In the genomic region with DNA sequence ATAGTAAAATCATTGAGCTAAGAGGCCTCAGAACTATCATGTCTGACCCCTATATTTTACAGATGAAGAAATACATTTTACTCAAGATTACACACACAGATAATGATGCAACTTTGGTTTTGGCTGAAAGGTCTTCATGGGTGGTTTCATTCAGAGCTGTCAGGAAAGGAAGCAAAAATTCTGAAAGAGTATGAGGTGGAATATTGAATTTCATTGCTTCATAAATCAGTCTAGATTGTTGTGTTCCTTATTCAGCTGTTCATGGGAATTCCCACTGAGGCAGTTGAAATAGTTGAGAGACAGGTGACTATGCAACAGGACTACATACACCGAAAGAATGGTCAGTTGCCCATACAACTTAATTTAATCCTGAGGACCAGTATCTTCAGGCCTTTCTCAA, we compare ENCODE assay signal across 22 cellular contexts. TPM values are rescaled to one million over a fixed set of nuclear protein-coding genes. Genes with fewer than 3 reads are reported as not detected.
DNase-seq lines count a peak whose midpoint lies in the region; ATAC-seq and TF ChIP-seq lines count a peak whose summit lies in the region.
"Had no signal": no experiment of that assay in that cellular context is flagged by ENCODE, and none has a peak within 500 bp of the region (broad histone marks: within the 10 kb centered on the region; RNA-seq: fewer than 3 reads in every experiment).

No MANE protein-coding gene starts in this region.

- ATAC-seq in omental fat pad (ENCODE audit: low FRiP score) (peak; percentile 25), GM21723 (IDR thresholded peaks at IDR 0.05; ENCODE audit: unreplicated experiment) (no peak)
- ATAC-seq: activated T-cell treated with anti-CD3 and anti-CD28 coated beads, Interleukin-2, amount 50 U/mL, for 72 hours; foreskin keratinocyte; natural killer cell; right cardiac atrium; T-cell had no signal

- no peaks in the 10 kb centered on the region for H3K36me3 ChIP-seq in mammary epithelial cell (ENCODE audit: insufficient read depth, low read length)

- H4K20me1 ChIP-seq in mammary epithelial cell (ENCODE audit: insufficient read depth, low read length), result no peaks in the 10 kb centered on the region

- peaks cover 6% of the 10 kb centered on the region for H3K4me1 ChIP-seq in mammary epithelial cell (ENCODE audit: insufficient read depth, low read length)

- H3K4me2 ChIP-seq in mammary epithelial cell (ENCODE audit: insufficient read depth, low read depth, low read length), result no peak overlapping the region

- H3K9ac ChIP-seq in mammary epithelial cell (ENCODE audit: insufficient read depth, low read length), result no peak overlapping the region

- no peaks in the 10 kb centered on the region for H3K27me3 ChIP-seq in mammary epithelial cell (ENCODE audit: insufficient read depth, low read length)
- H3K27me3 ChIP-seq: foreskin keratinocyte had no signal

- H3K27ac ChIP-seq in mammary epithelial cell (ENCODE audit: insufficient read depth, low read depth, low read length), result no peak overlapping the region
- H3K27ac ChIP-seq: 22Rv1, foreskin keratinocyte had no signal

- dilution Hi-C loops in mammary epithelial cell (cut with HindIII; ENCODE audit: low sequenced_read_pairs), result no loop called here

- CTCF ChIA-PET in mammary epithelial cell (lab: Charles Lee; ENCODE audit: low non-redundant PET), result no interaction called here

- H2AFZ ChIP-seq in mammary epithelial cell (ENCODE audit: low read depth, low read length), result peak overlapping the region; percentile 22

- no peak overlapping the region for H3K4me3 ChIP-seq in mammary epithelial cell (replicated peaks in 1 of 3; ENCODE audit: insufficient read depth in 1 of 3, low read depth in 2 of 3, low read length in 3 of 3)

- in situ Hi-C loops in mammary epithelial cell (cut with MboI; ENCODE audit: low sequenced_read_pairs in 2 of 2) (no loop called here), GM13976 (cut with MboI; ENCODE audit: low sequenced_read_pairs, unreplicated experiment) (no loop called here)

- TF ChIP-seq CTCF in mammary epithelial cell (conservative IDR thresholded peaks at IDR 0.05 in 1 of 2, IDR thresholded peaks at IDR 0.05 in 1 of 2; ENCODE audit: extremely low read depth in 1 of 2, insufficient read depth in 1 of 2, low read depth in 1 of 2, low read length in 2 of 2) (no peak), omental fat pad (IDR thresholded peaks at IDR 0.05) (no peak), GM13976 (IDR thresholded peaks at IDR 0.05; ENCODE audit: borderline replicate concordance, control extremely low read depth, extremely low read depth, insufficient read depth, missing control alignments) (no peak)

- no TSS peak for BruUV-seq in mammary epithelial cell (replicated peaks; lab: Mats Ljungman, UMichigan)

- H3K79me2 ChIP-seq in mammary epithelial cell (ENCODE audit: insufficient read depth, low read length), result no peaks in the 10 kb centered on the region

- intact Hi-C loops in mammary epithelial cell (cut with micrococcal nuclease), result no loop called here

- 100% methylated on average over 1 of the region's 1 CpG for WGBS in mammary epithelial cell (ENCODE audit: low coverage, missing lambda C conversion rate)

- H3K9me3 ChIP-seq in mammary epithelial cell (replicated peaks; ENCODE audit: insufficient read depth, low read length), result no peaks in the 10 kb centered on the region

- DNase-seq in SIG-M5 treated with dmso at 0.1 percent for 504 hours (lab: John Stamatoyannopoulos, UW; ENCODE audit: unreplicated experiment) (peak; percentile 91), SIG-M5 (lab: John Stamatoyannopoulos, UW) (no peak), NCI-H226 (peak; percentile 37), mammary epithelial cell (no peak), omental fat pad (ENCODE audit: low spot score) (no peak), hepatic stellate cell (ENCODE audit: low spot score) (no peak), GM13976 (ENCODE audit: low spot score) (no peak)
- DNase-seq: activated CD4-positive, alpha-beta T cell treated with anti-CD3 and anti-CD28 coated beads for 4 hours; activated naive CD4-positive, alpha-beta T cell treated with anti-CD3 and anti-CD28 coated beads, Interleukin-2, amount 10 ng/mL, durations not matched to agents 7 days and 5 days; activated T-cell treated with anti-CD3 and anti-CD28 coated beads, Interleukin-2, amount 50 U/mL, for 72 hours; DMS53; foreskin keratinocyte; GDM1; natural killer cell; NCI-H1417 treated with DMSO at 0.1 percent for 48 hours; NCI-H69; right cardiac atrium; stimulated activated CD4-positive, alpha-beta T cell treated with anti-CD3 and anti-CD28 coated beads, Interleukin-15, amount 100 ng/mL, for 24 hours; T-cell had no signal

RNA-seq across cellular contexts. Expression of a gene that starts 39.4 kb away (rescaled TPM):
- total RNA-seq in mammary epithelial cell (10 to 100 TPM; 13.0 to 23.7 TPM), omental fat pad (10 to 100 TPM in 3 of 4 donors, 1 to 10 TPM in 1; 4.6 to 59.1 (median 31.4) TPM)
- polyA plus RNA-seq in mammary epithelial cell, result 4.2 TPM
- not detected for polyA minus RNA-seq in mammary epithelial cell
- total RNA-seq: OCI-LY7 had no signal

Comparison
In these comparisons a context has a peak if more than half of its experiments do, and no peak if none do; other contexts are left out.
1. DNase-seq: peak in SIG-M5 treated with dmso at 0.1 percent for 504 hours (single experiment) and NCI-H226 (single experiment); none in SIG-M5 (single experiment), mammary epithelial cell (single experiment), omental fat pad (single experiment), hepatic stellate cell (single experiment) and GM13976 (single experiment).